Comparison of ENCODE assay signal across 24 cellular contexts in the genomic region with DNA sequence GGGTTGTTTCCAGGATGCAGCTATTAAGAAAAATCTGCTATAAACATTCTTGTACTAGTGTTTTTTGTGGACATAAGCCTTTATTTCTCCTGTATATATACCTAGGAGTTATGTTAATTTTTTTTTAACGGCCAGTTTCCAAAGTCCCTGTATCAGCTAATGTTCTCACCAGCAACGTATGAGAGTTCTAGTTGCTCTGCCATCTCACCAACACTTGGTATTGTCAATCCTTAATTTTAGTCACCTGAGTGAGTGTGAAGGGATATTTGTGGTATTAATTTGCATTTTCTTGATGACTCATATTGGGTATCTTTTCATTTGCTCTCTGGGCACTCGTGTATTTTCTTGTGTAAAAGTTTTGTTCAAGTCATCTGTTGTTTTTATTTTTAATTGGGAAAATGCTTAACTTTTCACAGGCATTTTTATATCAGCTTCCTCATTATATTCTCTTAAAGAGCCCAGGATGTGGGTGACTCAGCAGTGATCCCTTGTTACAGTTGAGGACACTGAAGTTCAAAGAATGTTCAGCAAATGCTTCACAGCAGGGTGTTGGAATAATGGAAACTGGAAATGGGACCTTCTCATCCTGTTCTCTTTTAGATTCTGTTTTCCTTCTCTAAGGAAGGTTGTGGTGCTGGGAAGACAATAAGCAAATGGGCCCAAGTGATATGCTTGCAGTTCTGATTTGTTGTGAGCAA.
DNase-seq lines count a peak whose midpoint lies in the region; ATAC-seq, FAIRE-seq and TF ChIP-seq lines count a peak whose summit lies in the region.
"Had no signal": no experiment of that assay in that cellular context is flagged by ENCODE, and none has a peak within 500 bp of the region (broad histone marks: within the 10 kb centered on the region; RNA-seq: fewer than 3 reads in every experiment).

No MANE protein-coding gene starts in this region.

- H3K4me3 ChIP-seq in A673 (ENCODE audit: low read depth, low read length, poor library complexity, severe bottlenecking): no peak overlapping the region
- H3K4me3 ChIP-seq in astrocyte (ENCODE audit: insufficient read depth, low read depth, low read length): no peak overlapping the region
- H3K4me3 ChIP-seq in foreskin fibroblast (ENCODE audit: low read depth in 1 of 2, low read length in 2 of 2): no peak overlapping the region
- H3K4me3 ChIP-seq: breast epithelium, upper lobe of left lung had no signal

- H3K9me3 ChIP-seq in A673 (ENCODE audit: low read depth, low read length, poor library complexity, severe bottlenecking) (peaks cover 5% of the 10 kb centered on the region), astrocyte (ENCODE audit: insufficient read depth, low read depth, low read length) (no peaks in the 10 kb centered on the region)
- H3K9me3 ChIP-seq: breast epithelium, upper lobe of left lung had no signal

- CTCF ChIA-PET in A673 (lab: Charles Lee): no interaction called here
- CTCF ChIA-PET in activated naive CD4-positive, alpha-beta T cell treated with anti-CD3 and anti-CD28 coated beads, Interleukin-2, amount 10 ng/mL, durations not matched to agents 7 days and 5 days (lab: Charles Lee): no interaction called here

- H3K27me3 ChIP-seq in A673 (replicated peaks; ENCODE audit: insufficient read depth, low read depth, low read length, poor library complexity): no peaks in the 10 kb centered on the region
- H3K27me3 ChIP-seq in astrocyte (ENCODE audit: insufficient read depth, low read length): no peaks in the 10 kb centered on the region
- H3K27me3 ChIP-seq: breast epithelium, upper lobe of left lung had no signal

- H3K27ac Mint-ChIP-seq in astrocyte (ENCODE audit: unreplicated experiment): no peak overlapping the region
- no peak overlapping the region for H3K27ac Mint-ChIP-seq in activated naive CD4-positive, alpha-beta T cell treated with anti-CD3 and anti-CD28 coated beads, Interleukin-2, amount 10 ng/mL, durations not matched to agents 7 days and 5 days
- H3K27ac Mint-ChIP-seq: activated CD4-positive, alpha-beta memory T cell treated with anti-CD3 and anti-CD28 coated beads, Interleukin-2, amount 10 ng/mL, durations not matched to agents 7 days and 5 days; activated naive CD8-positive, alpha-beta T cell treated with anti-CD3 and anti-CD28 coated beads, Interleukin-2, amount 50 U/mL, for 24 hours; CD14-positive monocyte; dendritic cell treated with granulocyte-macrophage colony-stimulating factor and Interleukin-4, amounts not matched to agents 40 ng/mL and 50 ng/mL, for 4 days; natural killer cell treated with Interleukin-12 subunit alpha and Interleukin-12 subunit beta and Interleukin-15 and Interleukin-18, amount 100 ng/mL, for 72 hours had no signal

- no peaks in the 10 kb centered on the region for H3K79me2 ChIP-seq in astrocyte (ENCODE audit: insufficient read depth, low read length)

- POLR2A ChIA-PET in A673 (lab: Charles Lee; ENCODE audit: low non-redundant PET): no interaction called here

- no peak overlapping the region for H3K27ac ChIP-seq in A673 (ENCODE audit: low read depth, low read length, poor library complexity, severe bottlenecking)
- peak overlapping the region; percentile 1 for H3K27ac ChIP-seq in astrocyte (ENCODE audit: low read depth, low read length)
- H3K27ac ChIP-seq: breast epithelium, upper lobe of left lung had no signal

- peaks cover 47% of the 10 kb centered on the region for H3K4me1 ChIP-seq in A673 (ENCODE audit: insufficient read depth, low read length, poor library complexity, severe bottlenecking)
- peaks cover 46% of the 10 kb centered on the region for H3K4me1 ChIP-seq in astrocyte (ENCODE audit: insufficient read depth, low read length)
- H3K4me1 ChIP-seq: breast epithelium, upper lobe of left lung had no signal

- H3K4me3 Mint-ChIP-seq in astrocyte (ENCODE audit: unreplicated experiment): no peak overlapping the region
- no peak overlapping the region for H3K4me3 Mint-ChIP-seq in activated naive CD4-positive, alpha-beta T cell treated with anti-CD3 and anti-CD28 coated beads, Interleukin-2, amount 10 ng/mL, durations not matched to agents 7 days and 5 days
- H3K4me3 Mint-ChIP-seq: activated CD4-positive, alpha-beta memory T cell treated with anti-CD3 and anti-CD28 coated beads, Interleukin-2, amount 10 ng/mL, durations not matched to agents 7 days and 5 days; activated naive CD8-positive, alpha-beta T cell treated with anti-CD3 and anti-CD28 coated beads, Interleukin-2, amount 50 U/mL, for 24 hours; CD14-positive monocyte; dendritic cell treated with granulocyte-macrophage colony-stimulating factor and Interleukin-4, amounts not matched to agents 40 ng/mL and 50 ng/mL, for 4 days; natural killer cell treated with Interleukin-12 subunit alpha and Interleukin-12 subunit beta and Interleukin-15 and Interleukin-18, amount 100 ng/mL, for 72 hours had no signal

- intact Hi-C loops in A673 (cut with micrococcal nuclease; ENCODE audit: unreplicated experiment) (loop anchor here (5.0 kb wide), 1 partner anchor 62 kb away; no protein-coding TSS in a partner anchor), sciatic nerve (cut with DNase I) (loop anchor here (10.0 kb wide), 1 partner anchor 95 kb away; no protein-coding TSS in a partner anchor)

- peak; percentile 23 for FAIRE-seq in astrocyte (lab: Jason Lieb, UNC)
- FAIRE-seq: endometrium, G401.6 had no signal

- H3K4me2 ChIP-seq in astrocyte (ENCODE audit: low read length): no peak overlapping the region

- no peaks in the 10 kb centered on the region for H4K20me1 ChIP-seq in astrocyte (ENCODE audit: insufficient read depth, low read length)

- DNase-seq in A673 (ENCODE audit: low spot score) (peak; percentile 55), HT1080 (ENCODE audit: low read depth) (peak; percentile 44), astrocyte (ENCODE audit: low read depth) (peak; percentile 35), foreskin fibroblast (peak; percentile 48 to 67), sciatic nerve (ENCODE audit: low spot score) (no peak), activated gamma-delta T cell (lab: John Stamatoyannopoulos, UW) (no peak)
- DNase-seq in activated naive CD4-positive, alpha-beta T cell treated with anti-CD3 and anti-CD28 coated beads, Interleukin-2, amount 10 ng/mL, durations not matched to agents 7 days and 5 days: no peak
- DNase-seq: activated CD4-positive, alpha-beta memory T cell treated with anti-CD3 and anti-CD28 coated beads, Interleukin-2, amount 10 ng/mL, durations not matched to agents 7 days and 5 days; activated effector memory CD4-positive, alpha-beta T cell treated with Interleukin-2 at 50 U/mL for 16 hours; activated naive CD8-positive, alpha-beta T cell treated with anti-CD3 and anti-CD28 coated beads, Interleukin-2, amount 50 U/mL, for 24 hours; left ventricle myocardium superior; NCI-H1417; NCI-H2107; NCI-H510A treated with DMSO at 0.1 percent for 48 hours; NK-92 treated with Interleukin-12 subunit alpha and Interleukin-12 subunit beta, amount 100 ng/mL, for 24 hours; upper lobe of left lung had no signal

- no peak for ATAC-seq in sciatic nerve
- ATAC-seq in GM18519 (IDR thresholded peaks at IDR 0.05; ENCODE audit: low FRiP score, unreplicated experiment): no peak
- ATAC-seq: activated naive CD8-positive, alpha-beta T cell treated with anti-CD3 and anti-CD28 coated beads, Interleukin-2, amount 50 U/mL, for 24 hours; left ventricle myocardium superior; natural killer cell treated with Interleukin-12 subunit alpha and Interleukin-12 subunit beta and Interleukin-15 and Interleukin-18, amount 100 ng/mL, for 72 hours; SK-N-SH treated with all-trans-retinoic acid at 6 μM for 48 hours had no signal

- H3K36me3 ChIP-seq in A673 (ENCODE audit: insufficient read depth, low read length, poor library complexity, severe bottlenecking): no peaks in the 10 kb centered on the region
- H3K36me3 ChIP-seq in astrocyte (ENCODE audit: insufficient read depth, low read length): no peaks in the 10 kb centered on the region
- H3K36me3 ChIP-seq: breast epithelium, upper lobe of left lung had no signal

- BruUV-seq in A673 (replicated peaks; lab: Mats Ljungman, UMichigan): no TSS peak

- H3K9me3 Mint-ChIP-seq in astrocyte (ENCODE audit: unreplicated experiment): peaks cover 4% of the 10 kb centered on the region
- H3K9me3 Mint-ChIP-seq in activated naive CD4-positive, alpha-beta T cell treated with anti-CD3 and anti-CD28 coated beads, Interleukin-2, amount 10 ng/mL, durations not matched to agents 7 days and 5 days: peaks cover 6% of the 10 kb centered on the region
- H3K9me3 Mint-ChIP-seq: activated CD4-positive, alpha-beta memory T cell treated with anti-CD3 and anti-CD28 coated beads, Interleukin-2, amount 10 ng/mL, durations not matched to agents 7 days and 5 days; natural killer cell treated with Interleukin-12 subunit alpha and Interleukin-12 subunit beta and Interleukin-15 and Interleukin-18, amount 100 ng/mL, for 72 hours had no signal

- H2AFZ ChIP-seq in astrocyte (ENCODE audit: low read depth, low read length): no peak overlapping the region

- TF ChIP-seq CTCF in A673 (conservative IDR thresholded peaks at IDR 0.05; ENCODE audit: low read depth, low read length): no peak
- TF ChIP-seq CTCF in astrocyte (IDR thresholded peaks at IDR 0.05; ENCODE audit: insufficient read depth, low read depth, low read length): no peak
- TF ChIP-seq CTCF in foreskin fibroblast (IDR thresholded peaks at IDR 0.05; ENCODE audit: low read depth, low read length): no peak

- H3K4me1 Mint-ChIP-seq in astrocyte (ENCODE audit: low read depth, unreplicated experiment): peaks cover 25% of the 10 kb centered on the region
- H3K4me1 Mint-ChIP-seq in activated naive CD4-positive, alpha-beta T cell treated with anti-CD3 and anti-CD28 coated beads, Interleukin-2, amount 10 ng/mL, durations not matched to agents 7 days and 5 days: no peaks in the 10 kb centered on the region
- H3K4me1 Mint-ChIP-seq: activated CD4-positive, alpha-beta memory T cell treated with anti-CD3 and anti-CD28 coated beads, Interleukin-2, amount 10 ng/mL, durations not matched to agents 7 days and 5 days had no signal

- H3K9ac ChIP-seq in astrocyte (ENCODE audit: low read length): no peak overlapping the region

- peaks cover 4% of the 10 kb centered on the region for H3K27me3 Mint-ChIP-seq in astrocyte (ENCODE audit: low read depth, unreplicated experiment)
- peaks cover 14% of the 10 kb centered on the region for H3K27me3 Mint-ChIP-seq in activated naive CD4-positive, alpha-beta T cell treated with anti-CD3 and anti-CD28 coated beads, Interleukin-2, amount 10 ng/mL, durations not matched to agents 7 days and 5 days

- no peaks in the 10 kb centered on the region for H3K36me3 Mint-ChIP-seq in astrocyte (ENCODE audit: low read depth, unreplicated experiment)
- no peaks in the 10 kb centered on the region for H3K36me3 Mint-ChIP-seq in activated naive CD4-positive, alpha-beta T cell treated with anti-CD3 and anti-CD28 coated beads, Interleukin-2, amount 10 ng/mL, durations not matched to agents 7 days and 5 days
- H3K36me3 Mint-ChIP-seq: CD14-positive monocyte had no signal

Comparison
In these comparisons a context has a peak if more than half of its experiments do, and no peak if none do; other contexts are left out.
1. DNase-seq: peak in A673 (single experiment), HT1080 (single experiment), astrocyte (single experiment) and foreskin fibroblast (2 of 2); none in sciatic nerve (single experiment), activated gamma-delta T cell (single experiment) and activated naive CD4-positive, alpha-beta T cell treated with anti-CD3 and anti-CD28 coated beads, Interleukin-2, amount 10 ng/mL, durations not matched to agents 7 days and 5 days (single experiment).